Comparison of ENCODE assay signal across 1 cellular context in the genomic region with DNA sequence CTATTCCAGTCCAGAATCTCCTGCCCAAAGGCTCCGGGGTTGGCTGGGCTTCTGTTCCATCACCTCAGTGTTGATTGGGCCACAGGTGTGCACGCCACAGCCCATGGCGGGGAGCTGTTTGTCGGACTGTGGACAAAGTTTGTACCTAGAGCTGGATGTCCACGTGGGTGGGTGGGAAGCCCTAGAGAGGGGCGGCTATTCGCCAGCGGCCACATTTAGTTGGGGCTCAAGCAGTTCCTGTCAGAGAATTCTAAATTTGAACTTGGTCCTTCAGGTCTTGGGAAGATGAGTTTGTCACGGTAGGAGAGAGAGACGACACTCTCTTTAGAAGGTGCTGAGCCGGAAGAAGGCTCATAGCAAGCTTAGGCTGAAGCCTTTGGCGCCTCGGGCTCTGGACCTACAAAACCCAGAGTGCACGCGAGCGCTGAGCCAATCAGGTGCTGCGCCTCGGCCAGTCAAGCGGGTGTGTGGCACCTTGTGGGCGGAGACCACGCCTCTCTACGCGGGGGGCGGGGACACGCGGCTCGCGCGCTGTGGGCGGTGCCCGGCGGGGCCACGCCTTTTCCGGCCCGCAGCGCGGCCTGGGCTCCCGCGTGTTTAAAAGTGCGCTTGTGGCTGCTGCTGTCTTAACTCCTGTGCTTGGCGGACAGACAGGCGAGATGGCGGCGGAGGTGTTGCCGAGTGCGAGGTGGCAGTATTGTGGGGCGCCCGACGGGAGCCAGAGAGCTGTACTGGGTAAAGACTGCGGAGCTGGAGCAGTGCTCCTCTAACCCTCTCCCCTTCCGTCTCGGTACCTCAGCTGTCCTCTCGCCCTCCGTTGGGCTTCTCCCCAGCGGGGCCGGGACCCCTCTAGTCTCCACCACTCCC.
TF ChIP-seq lines count a peak whose summit lies in the region.

Gene POLR1E, plus strand, starts transcription at position 560 of the 867 bp plus-strand sequence. Its CDS starts 100 bp downstream, at position 660.

TF ChIP-seq in HepG2, 621 proteins besides CTCF, POLR2A, EP300 and RAD21 (continued from another document and continues in another):
- TF ChIP-seq, protein P1, sequence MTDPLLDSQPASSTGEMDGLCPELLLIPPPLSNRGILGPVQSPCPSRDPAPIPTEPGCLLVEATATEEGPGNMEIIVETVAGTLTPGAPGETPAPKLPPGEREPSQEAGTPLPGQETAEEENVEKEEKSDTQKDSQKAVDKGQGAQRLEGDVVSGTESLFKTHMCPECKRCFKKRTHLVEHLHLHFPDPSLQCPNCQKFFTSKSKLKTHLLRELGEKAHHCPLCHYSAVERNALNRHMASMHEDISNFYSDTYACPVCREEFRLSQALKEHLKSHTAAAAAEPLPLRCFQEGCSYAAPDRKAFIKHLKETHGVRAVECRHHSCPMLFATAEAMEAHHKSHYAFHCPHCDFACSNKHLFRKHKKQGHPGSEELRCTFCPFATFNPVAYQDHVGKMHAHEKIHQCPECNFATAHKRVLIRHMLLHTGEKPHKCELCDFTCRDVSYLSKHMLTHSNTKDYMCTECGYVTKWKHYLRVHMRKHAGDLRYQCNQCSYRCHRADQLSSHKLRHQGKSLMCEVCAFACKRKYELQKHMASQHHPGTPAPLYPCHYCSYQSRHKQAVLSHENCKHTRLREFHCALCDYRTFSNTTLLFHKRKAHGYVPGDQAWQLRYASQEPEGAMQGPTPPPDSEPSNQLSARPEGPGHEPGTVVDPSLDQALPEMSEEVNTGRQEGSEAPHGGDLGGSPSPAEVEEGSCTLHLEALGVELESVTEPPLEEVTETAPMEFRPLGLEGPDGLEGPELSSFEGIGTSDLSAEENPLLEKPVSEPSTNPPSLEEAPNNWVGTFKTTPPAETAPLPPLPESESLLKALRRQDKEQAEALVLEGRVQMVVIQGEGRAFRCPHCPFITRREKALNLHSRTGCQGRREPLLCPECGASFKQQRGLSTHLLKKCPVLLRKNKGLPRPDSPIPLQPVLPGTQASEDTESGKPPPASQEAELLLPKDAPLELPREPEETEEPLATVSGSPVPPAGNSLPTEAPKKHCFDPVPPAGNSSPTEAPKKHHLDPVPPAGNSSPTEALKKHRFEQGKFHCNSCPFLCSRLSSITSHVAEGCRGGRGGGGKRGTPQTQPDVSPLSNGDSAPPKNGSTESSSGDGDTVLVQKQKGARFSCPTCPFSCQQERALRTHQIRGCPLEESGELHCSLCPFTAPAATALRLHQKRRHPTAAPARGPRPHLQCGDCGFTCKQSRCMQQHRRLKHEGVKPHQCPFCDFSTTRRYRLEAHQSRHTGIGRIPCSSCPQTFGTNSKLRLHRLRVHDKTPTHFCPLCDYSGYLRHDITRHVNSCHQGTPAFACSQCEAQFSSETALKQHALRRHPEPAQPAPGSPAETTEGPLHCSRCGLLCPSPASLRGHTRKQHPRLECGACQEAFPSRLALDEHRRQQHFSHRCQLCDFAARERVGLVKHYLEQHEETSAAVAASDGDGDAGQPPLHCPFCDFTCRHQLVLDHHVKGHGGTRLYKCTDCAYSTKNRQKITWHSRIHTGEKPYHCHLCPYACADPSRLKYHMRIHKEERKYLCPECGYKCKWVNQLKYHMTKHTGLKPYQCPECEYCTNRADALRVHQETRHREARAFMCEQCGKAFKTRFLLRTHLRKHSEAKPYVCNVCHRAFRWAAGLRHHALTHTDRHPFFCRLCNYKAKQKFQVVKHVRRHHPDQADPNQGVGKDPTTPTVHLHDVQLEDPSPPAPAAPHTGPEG (CRISPR knock-in tag; IDR thresholded peaks at IDR 0.05): no peak
- TF ChIP-seq KLF16 (CRISPR knock-in tag; IDR thresholded peaks at IDR 0.05) (0 out of 4 replicates have a peak, but pooled peaks of 1 of the 2 experiments have one; percentile 70), ZNF589 (CRISPR knock-in tag; conservative IDR thresholded peaks at IDR 0.05) (no peak), ZNF333 (CRISPR knock-in tag; IDR thresholded peaks at IDR 0.05; ENCODE audit: borderline replicate concordance) (peak; percentile 46; the same call in 1 of the 2 replicates), SIX1 (CRISPR knock-in tag; IDR thresholded peaks at IDR 0.05; ENCODE audit: borderline replicate concordance) (no peak), GPN1 (CRISPR knock-in tag; IDR thresholded peaks at IDR 0.05; ENCODE audit: borderline replicate concordance) (no peak), ZNF124 (CRISPR knock-in tag; IDR thresholded peaks at IDR 0.05) (no peak; the same call in 1 of the 2 replicates), ZNF251 (CRISPR knock-in tag; IDR thresholded peaks at IDR 0.05) (no peak), ZNF253 (CRISPR knock-in tag; IDR thresholded peaks at IDR 0.05; ENCODE audit: borderline replicate concordance) (no peak), CBX2 (IDR thresholded peaks at IDR 0.05; ENCODE audit: low read depth, low read length) (no peak), CBX2 (CRISPR knock-in tag; IDR thresholded peaks at IDR 0.05; ENCODE audit: low read depth) (no peak), ZSCAN22 (CRISPR knock-in tag; IDR thresholded peaks at IDR 0.05) (no peak), ZNF530 (CRISPR knock-in tag; IDR thresholded peaks at IDR 0.05; ENCODE audit: low read depth) (no peak), CSRNP1 (CRISPR knock-in tag; IDR thresholded peaks at IDR 0.05) (0 out of 2 replicates have a peak, but pooled peaks have one; percentile 43), ZNF546 (CRISPR knock-in tag; conservative IDR thresholded peaks at IDR 0.05) (no peak), HMG20A (CRISPR knock-in tag; IDR thresholded peaks at IDR 0.05; ENCODE audit: borderline replicate concordance) (no peak), JUN (CRISPR knock-in tag; IDR thresholded peaks at IDR 0.05) (0 out of 2 replicates have a peak, but pooled peaks have one; percentile 24), SMARCE1 (IDR thresholded peaks at IDR 0.05; ENCODE audit: borderline replicate concordance) (no peak), HCFC1 (IDR thresholded peaks at IDR 0.05; ENCODE audit: low read depth, low read length) (no peak), IKZF4 (CRISPR knock-in tag; IDR thresholded peaks at IDR 0.05; ENCODE audit: borderline replicate concordance, low read depth, not compliant biosample characterization) (peak; percentile 27), SYNCRIP (IDR thresholded peaks at IDR 0.05; ENCODE audit: insufficient read depth, low read depth, low read length) (no peak), NFKBIZ (CRISPR knock-in tag; IDR thresholded peaks at IDR 0.05) (peak; percentile 46; the same call in 1 of the 2 replicates), ZFP62 (CRISPR knock-in tag; IDR thresholded peaks at IDR 0.05) (no peak), ZKSCAN1 (IDR thresholded peaks at IDR 0.05; ENCODE audit: low read length) (no peak), BHLHE40 (IDR thresholded peaks at IDR 0.05; ENCODE audit: low read length) (peak; percentile 50), ZNF317 (CRISPR knock-in tag; IDR thresholded peaks at IDR 0.05) (no peak), ATRX (CRISPR knock-in tag; IDR thresholded peaks at IDR 0.05; ENCODE audit: borderline replicate concordance) (no peak), NCOA5 (CRISPR knock-in tag; IDR thresholded peaks at IDR 0.05) (no peak), ZNF616 (CRISPR knock-in tag; IDR thresholded peaks at IDR 0.05; ENCODE audit: low read depth) (no peak), MAFF (IDR thresholded peaks at IDR 0.05; ENCODE audit: low read depth, low read length) (no peak), ZNF276 (CRISPR knock-in tag; IDR thresholded peaks at IDR 0.05; ENCODE audit: low read depth) (no peak), ELF4 (CRISPR knock-in tag; IDR thresholded peaks at IDR 0.05; ENCODE audit: borderline replicate concordance) (no peak), GLI4 (CRISPR knock-in tag; IDR thresholded peaks at IDR 0.05; ENCODE audit: borderline replicate concordance) (no peak), RELA (CRISPR knock-in tag; IDR thresholded peaks at IDR 0.05) (no peak), ZNF224 (CRISPR knock-in tag; IDR thresholded peaks at IDR 0.05) (no peak), ZNF562 (CRISPR knock-in tag; IDR thresholded peaks at IDR 0.05; ENCODE audit: borderline replicate concordance) (no peak), CCDC6 (CRISPR knock-in tag; IDR thresholded peaks at IDR 0.05) (no peak; the same call in 1 of the 2 replicates), CREBL2 (CRISPR knock-in tag; IDR thresholded peaks at IDR 0.05; ENCODE audit: borderline replicate concordance) (0 out of 2 replicates have a peak, but pooled peaks have one; percentile 35), NFYB (CRISPR knock-in tag; IDR thresholded peaks at IDR 0.05) (peak; percentile 80), REPIN1 (CRISPR knock-in tag; IDR thresholded peaks at IDR 0.05; ENCODE audit: borderline replicate concordance, low read depth) (no peak), TFDP1 (CRISPR knock-in tag; IDR thresholded peaks at IDR 0.05; ENCODE audit: borderline replicate concordance) (peak; percentile 94), NFATC3 (CRISPR knock-in tag; IDR thresholded peaks at IDR 0.05) (no peak)
- TF ChIP-seq, protein P2, sequence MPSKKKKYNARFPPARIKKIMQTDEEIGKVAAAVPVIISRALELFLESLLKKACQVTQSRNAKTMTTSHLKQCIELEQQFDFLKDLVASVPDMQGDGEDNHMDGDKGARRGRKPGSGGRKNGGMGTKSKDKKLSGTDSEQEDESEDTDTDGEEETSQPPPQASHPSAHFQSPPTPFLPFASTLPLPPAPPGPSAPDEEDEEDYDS (CRISPR knock-in tag; IDR thresholded peaks at IDR 0.05): peak; percentile 94
- TF ChIP-seq, protein P3, sequence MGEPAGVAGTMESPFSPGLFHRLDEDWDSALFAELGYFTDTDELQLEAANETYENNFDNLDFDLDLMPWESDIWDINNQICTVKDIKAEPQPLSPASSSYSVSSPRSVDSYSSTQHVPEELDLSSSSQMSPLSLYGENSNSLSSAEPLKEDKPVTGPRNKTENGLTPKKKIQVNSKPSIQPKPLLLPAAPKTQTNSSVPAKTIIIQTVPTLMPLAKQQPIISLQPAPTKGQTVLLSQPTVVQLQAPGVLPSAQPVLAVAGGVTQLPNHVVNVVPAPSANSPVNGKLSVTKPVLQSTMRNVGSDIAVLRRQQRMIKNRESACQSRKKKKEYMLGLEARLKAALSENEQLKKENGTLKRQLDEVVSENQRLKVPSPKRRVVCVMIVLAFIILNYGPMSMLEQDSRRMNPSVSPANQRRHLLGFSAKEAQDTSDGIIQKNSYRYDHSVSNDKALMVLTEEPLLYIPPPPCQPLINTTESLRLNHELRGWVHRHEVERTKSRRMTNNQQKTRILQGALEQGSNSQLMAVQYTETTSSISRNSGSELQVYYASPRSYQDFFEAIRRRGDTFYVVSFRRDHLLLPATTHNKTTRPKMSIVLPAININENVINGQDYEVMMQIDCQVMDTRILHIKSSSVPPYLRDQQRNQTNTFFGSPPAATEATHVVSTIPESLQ (CRISPR knock-in tag; conservative IDR thresholded peaks at IDR 0.05): no peak
- TF ChIP-seq, protein P4, sequence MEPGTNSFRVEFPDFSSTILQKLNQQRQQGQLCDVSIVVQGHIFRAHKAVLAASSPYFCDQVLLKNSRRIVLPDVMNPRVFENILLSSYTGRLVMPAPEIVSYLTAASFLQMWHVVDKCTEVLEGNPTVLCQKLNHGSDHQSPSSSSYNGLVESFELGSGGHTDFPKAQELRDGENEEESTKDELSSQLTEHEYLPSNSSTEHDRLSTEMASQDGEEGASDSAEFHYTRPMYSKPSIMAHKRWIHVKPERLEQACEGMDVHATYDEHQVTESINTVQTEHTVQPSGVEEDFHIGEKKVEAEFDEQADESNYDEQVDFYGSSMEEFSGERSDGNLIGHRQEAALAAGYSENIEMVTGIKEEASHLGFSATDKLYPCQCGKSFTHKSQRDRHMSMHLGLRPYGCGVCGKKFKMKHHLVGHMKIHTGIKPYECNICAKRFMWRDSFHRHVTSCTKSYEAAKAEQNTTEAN (CRISPR knock-in tag; conservative IDR thresholded peaks at IDR 0.05): 0 out of 2 replicates have a peak, but pooled peaks have one; percentile 41
- TF ChIP-seq, protein P5, sequence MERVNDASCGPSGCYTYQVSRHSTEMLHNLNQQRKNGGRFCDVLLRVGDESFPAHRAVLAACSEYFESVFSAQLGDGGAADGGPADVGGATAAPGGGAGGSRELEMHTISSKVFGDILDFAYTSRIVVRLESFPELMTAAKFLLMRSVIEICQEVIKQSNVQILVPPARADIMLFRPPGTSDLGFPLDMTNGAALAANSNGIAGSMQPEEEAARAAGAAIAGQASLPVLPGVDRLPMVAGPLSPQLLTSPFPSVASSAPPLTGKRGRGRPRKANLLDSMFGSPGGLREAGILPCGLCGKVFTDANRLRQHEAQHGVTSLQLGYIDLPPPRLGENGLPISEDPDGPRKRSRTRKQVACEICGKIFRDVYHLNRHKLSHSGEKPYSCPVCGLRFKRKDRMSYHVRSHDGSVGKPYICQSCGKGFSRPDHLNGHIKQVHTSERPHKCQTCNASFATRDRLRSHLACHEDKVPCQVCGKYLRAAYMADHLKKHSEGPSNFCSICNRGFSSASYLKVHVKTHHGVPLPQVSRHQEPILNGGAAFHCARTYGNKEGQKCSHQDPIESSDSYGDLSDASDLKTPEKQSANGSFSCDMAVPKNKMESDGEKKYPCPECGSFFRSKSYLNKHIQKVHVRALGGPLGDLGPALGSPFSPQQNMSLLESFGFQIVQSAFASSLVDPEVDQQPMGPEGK (CRISPR knock-in tag; IDR thresholded peaks at IDR 0.05): no peak
